In the genomic region with DNA sequence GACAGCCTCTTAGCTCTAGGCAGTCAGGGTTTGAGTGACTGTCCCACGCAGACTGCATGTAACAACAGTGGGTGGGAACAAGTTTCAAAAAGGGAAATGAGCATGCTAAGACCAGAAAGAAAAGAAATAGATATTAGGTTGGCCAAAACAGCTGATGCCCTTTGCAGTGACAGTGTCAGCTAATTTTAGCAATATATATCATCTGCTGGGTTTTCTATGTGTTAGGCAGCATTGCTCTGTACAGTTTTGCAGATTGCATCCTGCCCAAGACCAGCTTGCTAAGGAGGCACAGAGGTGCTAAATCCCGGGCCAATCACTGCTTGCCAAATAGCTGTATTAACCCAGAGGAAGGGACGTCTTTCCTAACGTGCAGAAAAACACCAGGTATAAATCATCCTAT, we compare ENCODE assay signal across 36 cellular contexts.
"Had no signal": no experiment of that assay in that cellular context is flagged by ENCODE, and none has a peak within 500 bp of the region (broad histone marks: within the 10 kb centered on the region; RNA-seq: fewer than 3 reads in every experiment).

No MANE protein-coding gene starts in this region.

- H3K36me3 ChIP-seq: adrenal gland, WERI-Rb-1 had no signal

- H3K4me3 Mint-ChIP-seq: activated B cell treated with CpG ODN at 0.5 μM for 24 hours; activated CD8-positive, alpha-beta memory T cell treated with anti-CD3 and anti-CD28 coated beads, Interleukin-2, amount 10 ng/mL, durations not matched to agents 7 days and 5 days; activated CD8-positive, alpha-beta T cell treated with anti-CD3 and anti-CD28 coated beads, Interleukin-2, amount 10 ng/mL, durations not matched to agents 7 days and 5 days; activated naive CD4-positive, alpha-beta T cell treated with anti-CD3 and anti-CD28 coated beads for 36 hours; activated naive CD4-positive, alpha-beta T cell treated with anti-CD3 and anti-CD28 coated beads, Interleukin-2, amount 50 U/mL, for 24 hours; activated naive CD8-positive, alpha-beta T cell treated with anti-CD3 and anti-CD28 coated beads for 36 hours; activated naive CD8-positive, alpha-beta T cell treated with anti-CD3 and anti-CD28 coated beads, Interleukin-2, amount 50 U/mL, for 24 hours; activated T-helper 1 cell treated with anti-CD3 and anti-CD28 coated beads, Interleukin-12 subunit alpha, Interleukin-12 subunit beta, Interleukin-2, Interleukin-4 antibody, amounts not matched to agents 30 ng/mL and 10 ng/mL and 1 ng/mL, durations not matched to agents 14 hours and 24 hours and 36 hours; effector memory CD8-positive, alpha-beta T cell; T-helper 17 cell; T-helper 2 cell treated with Interferon-gamma antibody and Interleukin-4, amounts not matched to agents 5 μg/mL and 100 μg/mL, for 36 hours had no signal

- H3K9me3 Mint-ChIP-seq: activated B cell treated with CpG ODN at 0.5 μM for 24 hours; activated naive CD4-positive, alpha-beta T cell treated with anti-CD3 and anti-CD28 coated beads, Interleukin-2, amount 50 U/mL, for 24 hours; activated naive CD8-positive, alpha-beta T cell treated with anti-CD3 and anti-CD28 coated beads, Interleukin-2, amount 50 U/mL, for 24 hours; activated T-helper 1 cell treated with anti-CD3 and anti-CD28 coated beads, Interleukin-12 subunit alpha, Interleukin-12 subunit beta, Interleukin-2, Interleukin-4 antibody, amounts not matched to agents 30 ng/mL and 10 ng/mL and 1 ng/mL, durations not matched to agents 14 hours and 24 hours and 36 hours had no signal

- DNase-seq: activated B cell treated with CpG ODN at 0.5 μM for 24 hours; activated CD4-positive, alpha-beta T cell treated with anti-CD3 and anti-CD28 coated beads for 48 hours; activated CD4-positive, alpha-beta T cell treated with anti-CD3 and anti-CD28 coated beads, Interleukin-2, amount 50 U/mL, for 1 hour; activated CD4-positive, alpha-beta T cell treated with anti-CD3 and anti-CD28 coated beads, Interleukin-2, amount 50 U/mL, for 48 hours; activated CD8-positive, alpha-beta memory T cell treated with anti-CD3 and anti-CD28 coated beads, Interleukin-2, amount 10 ng/mL, durations not matched to agents 7 days and 5 days; activated CD8-positive, alpha-beta memory T cell treated with anti-CD3 and anti-CD28 coated beads, Interleukin-2, amount 50 U/mL, for 4 hours; activated CD8-positive, alpha-beta T cell treated with anti-CD3 and anti-CD28 coated beads, Interleukin-2, amount 10 ng/mL, durations not matched to agents 7 days and 5 days; activated effector memory CD4-positive, alpha-beta T cell treated with anti-CD3 and anti-CD28 coated beads, Interleukin-2, amount 50 U/mL, for 16 hours; activated naive CD4-positive, alpha-beta T cell treated with anti-CD3 and anti-CD28 coated beads for 36 hours; activated naive CD8-positive, alpha-beta T cell treated with anti-CD3 and anti-CD28 coated beads for 36 hours; activated naive CD8-positive, alpha-beta T cell treated with anti-CD3 and anti-CD28 coated beads, Interleukin-2, amount 50 U/mL, for 24 hours; activated T-cell treated with anti-CD3 and anti-CD28 coated beads, Interleukin-2, amount 50 U/mL, for 1 hour; activated T-cell treated with anti-CD3 and anti-CD28 coated beads, Interleukin-2, amount 50 U/mL, for 48 hours; adrenal gland; amygdala; aorta; body of pancreas; cortex of kidney; dermis blood vessel endothelial cell; effector CD4-positive, alpha-beta T cell; effector memory CD8-positive, alpha-beta T cell; foreskin fibroblast; T-helper 1 cell; T-helper 17 cell; T1000; WERI-Rb-1 had no signal

- H3K27me3 Mint-ChIP-seq: activated B cell treated with CpG ODN at 0.5 μM for 24 hours; activated CD8-positive, alpha-beta memory T cell treated with anti-CD3 and anti-CD28 coated beads, Interleukin-2, amount 10 ng/mL, durations not matched to agents 7 days and 5 days; activated naive CD4-positive, alpha-beta T cell treated with anti-CD3 and anti-CD28 coated beads, Interleukin-2, amount 50 U/mL, for 24 hours; activated naive CD8-positive, alpha-beta T cell treated with anti-CD3 and anti-CD28 coated beads for 36 hours; activated naive CD8-positive, alpha-beta T cell treated with anti-CD3 and anti-CD28 coated beads, Interleukin-2, amount 50 U/mL, for 24 hours; effector memory CD8-positive, alpha-beta T cell; T-helper 17 cell had no signal

- H3K27ac Mint-ChIP-seq: activated B cell treated with CpG ODN at 0.5 μM for 24 hours; activated CD8-positive, alpha-beta memory T cell treated with anti-CD3 and anti-CD28 coated beads, Interleukin-2, amount 10 ng/mL, durations not matched to agents 7 days and 5 days; activated CD8-positive, alpha-beta T cell treated with anti-CD3 and anti-CD28 coated beads, Interleukin-2, amount 10 ng/mL, durations not matched to agents 7 days and 5 days; activated naive CD4-positive, alpha-beta T cell treated with anti-CD3 and anti-CD28 coated beads for 36 hours; activated naive CD4-positive, alpha-beta T cell treated with anti-CD3 and anti-CD28 coated beads, Interleukin-2, amount 50 U/mL, for 24 hours; activated naive CD8-positive, alpha-beta T cell treated with anti-CD3 and anti-CD28 coated beads for 36 hours; activated naive CD8-positive, alpha-beta T cell treated with anti-CD3 and anti-CD28 coated beads, Interleukin-2, amount 50 U/mL, for 24 hours; activated T-helper 1 cell treated with anti-CD3 and anti-CD28 coated beads, Interleukin-12 subunit alpha, Interleukin-12 subunit beta, Interleukin-2, Interleukin-4 antibody, amounts not matched to agents 30 ng/mL and 10 ng/mL and 1 ng/mL, durations not matched to agents 14 hours and 24 hours and 36 hours; activated T-helper 2 cell treated with anti-CD3 and anti-CD28 coated beads, Interferon-gamma antibody, Interleukin-2, Interleukin-4, amounts not matched to agents 10 μg/mL and 5 μg/mL and 100 μg/mL, durations not matched to agents 14 hours and 24 hours and 36 hours; effector memory CD8-positive, alpha-beta T cell; T-helper 17 cell; T-helper 2 cell treated with Interferon-gamma antibody and Interleukin-4, amounts not matched to agents 5 μg/mL and 100 μg/mL, for 36 hours had no signal

- H3K4me1 Mint-ChIP-seq: activated B cell treated with CpG ODN at 0.5 μM for 24 hours; activated CD8-positive, alpha-beta memory T cell treated with anti-CD3 and anti-CD28 coated beads, Interleukin-2, amount 10 ng/mL, durations not matched to agents 7 days and 5 days; activated naive CD4-positive, alpha-beta T cell treated with anti-CD3 and anti-CD28 coated beads, Interleukin-2, amount 50 U/mL, for 24 hours; activated naive CD8-positive, alpha-beta T cell treated with anti-CD3 and anti-CD28 coated beads for 36 hours; activated naive CD8-positive, alpha-beta T cell treated with anti-CD3 and anti-CD28 coated beads, Interleukin-2, amount 50 U/mL, for 24 hours; T-helper 17 cell had no signal

- H3K4me1 ChIP-seq: body of pancreas had no signal

- ATAC-seq: activated CD4-positive, CD25-positive, alpha-beta regulatory T cell treated with anti-CD3 and anti-CD28 coated beads, Interleukin-2, amount 50 U/mL, for 24 hours; activated CD8-positive, alpha-beta memory T cell treated with anti-CD3 and anti-CD28 coated beads, Interleukin-2, amount 10 ng/mL, durations not matched to agents 7 days and 5 days; activated CD8-positive, alpha-beta T cell treated with anti-CD3 and anti-CD28 coated beads, Interleukin-2, amount 10 ng/mL, durations not matched to agents 7 days and 5 days; activated naive CD8-positive, alpha-beta T cell treated with anti-CD3 and anti-CD28 coated beads, Interleukin-2, amount 50 U/mL, for 24 hours; body of pancreas; effector memory CD8-positive, alpha-beta T cell; esophagus mucosa; T-helper 17 cell had no signal

- H3K27me3 ChIP-seq: adrenal gland, body of pancreas had no signal

- H3K4me3 ChIP-seq: adrenal gland, body of pancreas had no signal

- H3K36me3 Mint-ChIP-seq: activated CD8-positive, alpha-beta memory T cell treated with anti-CD3 and anti-CD28 coated beads, Interleukin-2, amount 10 ng/mL, durations not matched to agents 7 days and 5 days; activated naive CD4-positive, alpha-beta T cell treated with anti-CD3 and anti-CD28 coated beads, Interleukin-2, amount 50 U/mL, for 24 hours; activated naive CD8-positive, alpha-beta T cell treated with anti-CD3 and anti-CD28 coated beads for 36 hours had no signal

- H3K27ac ChIP-seq: adrenal gland, body of pancreas, WERI-Rb-1 had no signal

- H3K9me3 ChIP-seq: adrenal gland, body of pancreas had no signal

- FAIRE-seq: colon, endometrium, endothelial cell of umbilical vein, frontal cortex had no signal
